11 cellular contexts compared by ENCODE assay signal in the genomic region with DNA sequence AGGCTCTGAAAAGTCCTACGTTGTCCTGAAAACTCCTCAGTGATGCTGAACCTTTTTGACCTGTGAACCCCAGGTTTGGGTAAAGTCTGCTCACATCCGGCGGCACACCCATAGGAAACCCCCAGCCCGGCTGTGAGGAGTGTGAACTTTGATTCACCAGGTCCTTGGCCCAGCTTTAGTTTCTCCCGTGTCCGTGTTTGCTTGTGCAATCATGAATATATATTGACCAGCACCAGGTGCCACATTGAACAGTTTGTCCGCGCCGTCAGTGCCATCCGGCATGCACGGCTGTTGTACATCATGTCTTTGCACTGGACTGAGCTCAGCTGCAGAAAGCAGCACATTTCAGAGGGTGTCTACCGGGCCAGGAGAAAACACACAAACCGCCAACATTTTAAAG.
"Had no signal": no experiment of that assay in that cellular context is flagged by ENCODE, and none has a peak within 500 bp of the region (broad histone marks: within the 10 kb centered on the region; RNA-seq: fewer than 3 reads in every experiment).

No MANE protein-coding gene starts in this region.

- ATAC-seq: activated naive CD4-positive, alpha-beta T cell treated with anti-CD3 and anti-CD28 coated beads, Interleukin-2, amount 50 U/mL, for 72 hours; foreskin keratinocyte; heart left ventricle; stimulated activated naive CD8-positive, alpha-beta T cell treated with anti-CD3 and anti-CD28 coated beads, Interleukin-15, Interleukin-2, amounts not matched to agents 100 U/mL and 50 U/mL, for 24 hours had no signal

- H3K4me3 ChIP-seq: breast epithelium, heart left ventricle, vagina had no signal

- H3K4me1 ChIP-seq: foreskin keratinocyte had no signal

- DNase-seq: activated CD4-positive, alpha-beta T cell treated with anti-CD3 and anti-CD28 coated beads, Interleukin-2, amount 50 U/mL, for 1 hour; activated CD4-positive, CD25-positive, alpha-beta regulatory T cell; activated effector memory CD4-positive, alpha-beta T cell treated with Interleukin-2 at 50 U/mL for 16 hours; amniotic stem cell; foreskin keratinocyte; heart left ventricle; stimulated activated CD4-positive, alpha-beta T cell treated with anti-CD3 and anti-CD28 coated beads, Interleukin-12 subunit alpha, Interleukin-12 subunit beta, amount 100 ng/mL, for 4 hours; stimulated activated naive CD8-positive, alpha-beta T cell treated with anti-CD3 and anti-CD28 coated beads, Interleukin-15, Interleukin-2, amounts not matched to agents 100 U/mL and 50 U/mL, for 24 hours had no signal

- H3K27ac ChIP-seq: foreskin keratinocyte had no signal

- H3K9me3 Mint-ChIP-seq: activated naive CD4-positive, alpha-beta T cell treated with anti-CD3 and anti-CD28 coated beads, Interleukin-2, amount 50 U/mL, for 72 hours had no signal

- H3K27me3 ChIP-seq: breast epithelium, foreskin keratinocyte, heart left ventricle, vagina had no signal

- H3K36me3 ChIP-seq: breast epithelium had no signal

- H3K9me3 ChIP-seq: breast epithelium, heart left ventricle, vagina had no signal
